Comparison of ENCODE assay signal across 8 cellular contexts in the genomic region with DNA sequence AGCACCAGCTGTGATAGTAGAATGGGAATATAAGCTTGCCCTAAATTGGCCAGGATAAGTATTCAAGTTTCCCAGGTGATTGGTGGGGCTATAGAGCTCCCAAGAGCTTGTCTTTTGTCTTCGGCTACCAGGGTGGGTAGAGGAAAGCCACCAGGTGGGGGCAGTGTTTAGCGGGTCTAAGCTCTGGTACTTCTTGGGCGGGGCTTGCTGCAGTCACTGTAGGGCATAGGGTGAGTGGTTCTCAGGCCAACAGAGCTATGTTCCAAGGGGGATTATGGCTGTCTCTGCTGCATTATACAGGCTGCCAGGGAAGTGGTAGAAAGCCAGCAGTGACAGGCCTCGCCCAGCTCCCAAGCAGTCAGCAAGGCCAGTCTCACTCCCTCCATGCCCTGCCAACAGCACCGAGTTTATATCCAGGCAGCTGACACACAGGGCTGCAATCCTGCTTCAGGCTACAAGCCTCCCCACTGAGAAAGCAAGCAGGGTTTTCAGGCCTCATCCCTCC.
DNase-seq lines count a peak whose midpoint lies in the region; ATAC-seq, FAIRE-seq and TF ChIP-seq lines count a peak whose summit lies in the region.

No MANE protein-coding gene starts in this region.

- no peaks in the 10 kb centered on the region for H4K20me1 ChIP-seq in OCI-LY7 (ENCODE audit: insufficient read depth, low read length)

- FAIRE-seq in GM18507 (lab: Jason Lieb, UNC): peak; percentile 84
- FAIRE-seq in pancreas (lab: Jason Lieb, UNC): no peak

- no peaks in the 10 kb centered on the region for H3K9me2 ChIP-seq in OCI-LY7 (ENCODE audit: insufficient read depth, low read length)

- POLR2A ChIA-PET in OCI-LY7 (lab: Charles Lee): interaction anchor here (0.5 to 1.6 kb wide), 7 partner anchors 9 to 302 kb away, joined by 3 to 4 read pairs (median 4); partner anchors contain the start of gene ZNF862

- peak; percentile 82 for TF ChIP-seq CTCF in OCI-LY7 (conservative IDR thresholded peaks at IDR 0.05; ENCODE audit: low read length)
- peak; percentile 57 for TF ChIP-seq CTCF in foreskin fibroblast (IDR thresholded peaks at IDR 0.05; ENCODE audit: low read depth, low read length)
- peak; percentile 33 to 55 (median 44) for TF ChIP-seq CTCF in pancreas (IDR thresholded peaks at IDR 0.05)

- no peak overlapping the region for H3K4me3 Mint-ChIP-seq in activated T-cell treated with anti-CD3 and anti-CD28 coated beads, Interleukin-2, amount 50 U/mL, for 24 hours

- H2AFZ ChIP-seq in OCI-LY7 (ENCODE audit: low read length): no peak overlapping the region

- H3K4me3 ChIP-seq in OCI-LY7 (ENCODE audit: low read depth, low read length, poor library complexity, severe bottlenecking) (no peak overlapping the region), foreskin fibroblast (ENCODE audit: low read depth in 1 of 2, low read length in 2 of 2) (no peak overlapping the region), pancreas (no peak overlapping the region)

- ATAC-seq in HG03060 (IDR thresholded peaks at IDR 0.05; ENCODE audit: low read depth, unreplicated experiment) (peak; percentile 60), pancreas (peak; percentile 89 to 100 (median 96))

- DNase-seq in AG08395 (ENCODE audit: low spot score) (peak; percentile 47), GM18507 (ENCODE audit: extremely low spot score, insufficient read length, low read depth) (peak; percentile 20), OCI-LY7 (ENCODE audit: low spot score) (peak; percentile 72), foreskin fibroblast (peak; percentile 26 to 71), pancreas (peak; percentile 59 to 88 (median 76)), epidermal melanocyte (ENCODE audit: insufficient read length, low spot score) (no peak)
- peak; percentile 77 for DNase-seq in activated T-cell treated with anti-CD3 and anti-CD28 coated beads, Interleukin-2, amount 50 U/mL, for 24 hours

- H3K27ac Mint-ChIP-seq in activated T-cell treated with anti-CD3 and anti-CD28 coated beads, Interleukin-2, amount 50 U/mL, for 24 hours: no peak overlapping the region

- H3K4me1 ChIP-seq in OCI-LY7 (ENCODE audit: insufficient read depth, low read length, poor library complexity, severe bottlenecking): no peaks in the 10 kb centered on the region
- no peaks in the 10 kb centered on the region for H3K4me1 ChIP-seq in pancreas

- H3K36me3 ChIP-seq in OCI-LY7 (ENCODE audit: insufficient read depth, low read length): no peaks in the 10 kb centered on the region
- H3K36me3 ChIP-seq in pancreas: no peaks in the 10 kb centered on the region

- peaks cover 0 to 4% (median 0%) of the 10 kb centered on the region in 4 donors for H3K27me3 ChIP-seq in pancreas

- no TSS peak for BruUV-seq in OCI-LY7 (replicated peaks; lab: Mats Ljungman, UMichigan)

- H3K9me3 ChIP-seq in OCI-LY7 (ENCODE audit: low read length) (no peaks in the 10 kb centered on the region), pancreas (no peaks in the 10 kb centered on the region)

- intact Hi-C loops in OCI-LY7 (cut with micrococcal nuclease; ENCODE audit: unreplicated experiment) (loop anchor here (1.0 kb wide), 2 partner anchors 80 to 137 kb away; no protein-coding TSS in a partner anchor), pancreas (cut with DNase I) (loop anchor here in 2 of 3 donors (5.0 to 10.0 kb wide), 2 partner anchors 80 to 82 kb away; no protein-coding TSS in a partner anchor)

- H3K79me2 ChIP-seq in OCI-LY7 (ENCODE audit: insufficient read depth, low read depth, low read length): no peaks in the 10 kb centered on the region

- H3K4me1 Mint-ChIP-seq in activated T-cell treated with anti-CD3 and anti-CD28 coated beads, Interleukin-2, amount 50 U/mL, for 24 hours (ENCODE audit: low read depth): no peaks in the 10 kb centered on the region

- H3K36me3 Mint-ChIP-seq in activated T-cell treated with anti-CD3 and anti-CD28 coated beads, Interleukin-2, amount 50 U/mL, for 24 hours (ENCODE audit: low read depth): no peaks in the 10 kb centered on the region

- 37 to 39% methylated on average over 5 of the region's 5 CpGs for WGBS in pancreas, 2 donors

- H3K4me2 ChIP-seq in OCI-LY7 (ENCODE audit: low read length): no peak overlapping the region

- CTCF ChIA-PET in OCI-LY7 (lab: Charles Lee; ENCODE audit: unreplicated experiment): interaction anchor here (0.6 to 1.5 kb wide), 5 partner anchors 9 to 484 kb away, joined by 3 to 8 read pairs (median 3); no protein-coding TSS in a partner anchor

- no peaks in the 10 kb centered on the region for H3K9me3 Mint-ChIP-seq in activated T-cell treated with anti-CD3 and anti-CD28 coated beads, Interleukin-2, amount 50 U/mL, for 24 hours

- H3K27ac ChIP-seq in OCI-LY7 (ENCODE audit: low read depth, low read length, poor library complexity, severe bottlenecking): no peak overlapping the region
- no peak overlapping the region for H3K27ac ChIP-seq in pancreas

- H3K27me3 Mint-ChIP-seq in activated T-cell treated with anti-CD3 and anti-CD28 coated beads, Interleukin-2, amount 50 U/mL, for 24 hours: peaks cover 65% of the 10 kb centered on the region
